8 cellular contexts compared by ENCODE assay signal in genomic region chr13:106568225-106569003, GRCh38.
DNase-seq lines count a peak whose midpoint lies in the region; ATAC-seq and TF ChIP-seq lines count a peak whose summit lies in the region.

No MANE protein-coding gene starts in this region.

- peak; percentile 40; the same call in 1 of the 2 replicates for TF ChIP-seq POLR2A in Raji (IDR thresholded peaks at IDR 0.05; ENCODE audit: insufficient read depth, low read depth, low read length)

- CTCF ChIA-PET in activated naive CD4-positive, alpha-beta T cell treated with anti-CD3 and anti-CD28 coated beads, Interleukin-2, amount 10 ng/mL, durations not matched to agents 7 days and 5 days (lab: Charles Lee) = interaction anchor here (1.1 kb wide), 1 partner anchor 52 kb away, joined by 3 read pairs; no protein-coding TSS in a partner anchor

- no peaks in the 10 kb centered on the region for H3K27me3 Mint-ChIP-seq in activated naive CD4-positive, alpha-beta T cell treated with anti-CD3 and anti-CD28 coated beads, Interleukin-2, amount 10 ng/mL, durations not matched to agents 7 days and 5 days

- ATAC-seq in HG02943 (IDR thresholded peaks at IDR 0.05; ENCODE audit: low read depth, unreplicated experiment) = peak; percentile 31

- no peak for DNase-seq in activated naive CD4-positive, alpha-beta T cell treated with anti-CD3 and anti-CD28 coated beads, Interleukin-2, amount 10 ng/mL, durations not matched to agents 7 days and 5 days
- no peak for DNase-seq in activated naive CD4-positive, alpha-beta T cell treated with anti-CD3 and anti-CD28 coated beads, Interleukin-2, amount 50 U/mL, for 16 hours
- DNase-seq in epithelial cell of prostate (ENCODE audit: low read depth, low spot score) (no peak), pons (ENCODE audit: low spot score) (peak; percentile 92), NCI-H226 (no peak), amniotic stem cell (lab: John Stamatoyannopoulos, UW) (no peak)

- peak overlapping the region; percentile 93 for H3K4me3 Mint-ChIP-seq in activated naive CD4-positive, alpha-beta T cell treated with anti-CD3 and anti-CD28 coated beads, Interleukin-2, amount 10 ng/mL, durations not matched to agents 7 days and 5 days

- H3K9me3 Mint-ChIP-seq in activated naive CD4-positive, alpha-beta T cell treated with anti-CD3 and anti-CD28 coated beads, Interleukin-2, amount 10 ng/mL, durations not matched to agents 7 days and 5 days = peaks cover 2% of the 10 kb centered on the region

- peaks cover 19% of the 10 kb centered on the region for H3K36me3 Mint-ChIP-seq in activated naive CD4-positive, alpha-beta T cell treated with anti-CD3 and anti-CD28 coated beads, Interleukin-2, amount 10 ng/mL, durations not matched to agents 7 days and 5 days

- H3K27ac Mint-ChIP-seq in activated naive CD4-positive, alpha-beta T cell treated with anti-CD3 and anti-CD28 coated beads, Interleukin-2, amount 10 ng/mL, durations not matched to agents 7 days and 5 days = peak overlapping the region; percentile 94

- peak overlapping the region; percentile 89 for H3K27ac ChIP-seq in epithelial cell of prostate

- peaks cover 47% of the 10 kb centered on the region for H3K4me1 Mint-ChIP-seq in activated naive CD4-positive, alpha-beta T cell treated with anti-CD3 and anti-CD28 coated beads, Interleukin-2, amount 10 ng/mL, durations not matched to agents 7 days and 5 days
